ENCODE assay signal across 12 cellular contexts in genomic region chr11:46075168-46075567, GRCh38. TPM values are rescaled to one million over a fixed set of nuclear protein-coding genes. Genes with fewer than 3 reads are reported as not detected.
DNase-seq lines count a peak whose midpoint lies in the region; ATAC-seq and TF ChIP-seq lines count a peak whose summit lies in the region.
"Had no signal": no experiment of that assay in that cellular context is flagged by ENCODE, and none has a peak within 500 bp of the region (broad histone marks: within the 10 kb centered on the region; RNA-seq: fewer than 3 reads in every experiment).

No MANE protein-coding gene starts in this region.

- no peak overlapping the region for H2BK15ac ChIP-seq in mesendoderm (replicated peaks; ENCODE audit: low read depth)

- no peak overlapping the region for H3K56ac ChIP-seq in mesendoderm (ENCODE audit: low read length)

- no peaks in the 10 kb centered on the region for H3K27me3 ChIP-seq in mesendoderm (ENCODE audit: insufficient read depth, low read length, poor library complexity)
- H3K27me3 ChIP-seq in CD8-positive, alpha-beta memory T cell (ENCODE audit: insufficient read depth, low read length, poor library complexity, severe bottlenecking), result no peaks in the 10 kb centered on the region
- H3K27me3 ChIP-seq: ascending aorta, transverse colon had no signal

- peaks cover 18% of the 10 kb centered on the region for H3K4me1 Mint-ChIP-seq in chondrocyte (ENCODE audit: low read depth)
- peaks cover 8% of the 10 kb centered on the region for H3K4me1 Mint-ChIP-seq in activated CD8-positive, alpha-beta memory T cell treated with anti-CD3 and anti-CD28 coated beads, Interleukin-2, amount 10 ng/mL, durations not matched to agents 7 days and 5 days
- H3K4me1 Mint-ChIP-seq in CD8-positive, alpha-beta memory T cell, result peaks cover 6 to 8% (median 8%) of the 10 kb centered on the region in 3 donors

- no peaks in the 10 kb centered on the region for H3K79me1 ChIP-seq in mesendoderm (ENCODE audit: low read length)

- ATAC-seq in activated CD8-positive, alpha-beta memory T cell treated with anti-CD3 and anti-CD28 coated beads, Interleukin-2, amount 10 ng/mL, durations not matched to agents 7 days and 5 days, result no peak

- H3K4me3 Mint-ChIP-seq in chondrocyte (ENCODE audit: unreplicated experiment), result no peak overlapping the region
- H3K4me3 Mint-ChIP-seq in activated CD8-positive, alpha-beta memory T cell treated with anti-CD3 and anti-CD28 coated beads, Interleukin-2, amount 10 ng/mL, durations not matched to agents 7 days and 5 days, result no peak overlapping the region
- H3K4me3 Mint-ChIP-seq in CD8-positive, alpha-beta memory T cell, result no peak overlapping the region
- H3K4me3 Mint-ChIP-seq: CD4-positive, alpha-beta memory T cell had no signal

- TF ChIP-seq CTCF in chondrocyte (IDR thresholded peaks at IDR 0.05) (no peak), coronary artery (IDR thresholded peaks at IDR 0.05) (no peak)

- H3K4me1 ChIP-seq in mesendoderm (ENCODE audit: control insufficient read depth, low read depth, low read length), result no peaks in the 10 kb centered on the region
- no peaks in the 10 kb centered on the region for H3K4me1 ChIP-seq in CD8-positive, alpha-beta memory T cell (ENCODE audit: insufficient read depth, low read length)
- H3K4me1 ChIP-seq: ascending aorta, transverse colon had no signal

- no peaks in the 10 kb centered on the region for H3K9me3 ChIP-seq in CD8-positive, alpha-beta memory T cell (ENCODE audit: low read length)
- H3K9me3 ChIP-seq: ascending aorta, transverse colon had no signal

- intact Hi-C loops in posterior vena cava (cut with DNase I), result no loop called here

- H3K79me2 ChIP-seq in mesendoderm (ENCODE audit: control insufficient read depth, insufficient read depth, low read length), result no peaks in the 10 kb centered on the region

- POLR2A ChIA-PET in CD8-positive, alpha-beta memory T cell (lab: Charles Lee), result no interaction called here

- no peak overlapping the region for H2BK5ac ChIP-seq in mesendoderm (ENCODE audit: low read length)

- no peak overlapping the region for H3K23ac ChIP-seq in mesendoderm (ENCODE audit: low read length)

- no CpG with 5 or more reads among the region's 5 CpGs for WGBS in mesendoderm (ENCODE audit: extremely low coverage, insufficient coverage, low lambda C conversion rate)

- no peaks in the 10 kb centered on the region for H3K27me3 Mint-ChIP-seq in chondrocyte (ENCODE audit: low read depth)
- H3K27me3 Mint-ChIP-seq in activated CD8-positive, alpha-beta memory T cell treated with anti-CD3 and anti-CD28 coated beads, Interleukin-2, amount 10 ng/mL, durations not matched to agents 7 days and 5 days, result no peaks in the 10 kb centered on the region
- H3K27me3 Mint-ChIP-seq in CD8-positive, alpha-beta memory T cell, result no peaks in the 10 kb centered on the region
- H3K27me3 Mint-ChIP-seq: CD4-positive, alpha-beta memory T cell had no signal

- H3K4me3 ChIP-seq in mesendoderm (ENCODE audit: low read length) (no peak overlapping the region), coronary artery (no peak overlapping the region)
- no peak overlapping the region for H3K4me3 ChIP-seq in CD8-positive, alpha-beta memory T cell (ENCODE audit: low read length)
- H3K4me3 ChIP-seq: ascending aorta, transverse colon had no signal

- peak overlapping the region; percentile 28 for H3K27ac Mint-ChIP-seq in chondrocyte (ENCODE audit: unreplicated experiment)
- H3K27ac Mint-ChIP-seq in activated CD8-positive, alpha-beta memory T cell treated with anti-CD3 and anti-CD28 coated beads, Interleukin-2, amount 10 ng/mL, durations not matched to agents 7 days and 5 days, result no peak overlapping the region
- H3K27ac Mint-ChIP-seq in CD8-positive, alpha-beta memory T cell, result peak overlapping the region in 1 of 8 donors; percentile 4

- no peak overlapping the region for H3K18ac ChIP-seq in mesendoderm (ENCODE audit: low read length)

- no peak overlapping the region for H4K5ac ChIP-seq in mesendoderm (ENCODE audit: low read length)

- no peak overlapping the region for H3K4me2 ChIP-seq in mesendoderm (ENCODE audit: low read length)

- CTCF ChIA-PET in activated CD8-positive, alpha-beta memory T cell treated with anti-CD3 and anti-CD28 coated beads, Interleukin-2, amount 10 ng/mL, durations not matched to agents 7 days and 5 days (lab: Charles Lee), result interaction anchor here (1.4 to 1.7 kb wide), 2 partner anchors 110 to 126 kb away, joined by 3 to 4 read pairs; no protein-coding TSS in a partner anchor
- CTCF ChIA-PET in CD8-positive, alpha-beta memory T cell (lab: Charles Lee), result no interaction called here

- H2BK120ac ChIP-seq in mesendoderm (ENCODE audit: low read depth, low read length), result no peak overlapping the region

- H4K8ac ChIP-seq in mesendoderm (ENCODE audit: low read depth, low read length), result no peak overlapping the region

- no peak overlapping the region for H3K4ac ChIP-seq in mesendoderm (ENCODE audit: low read depth, low read length)

- no peak overlapping the region for H3K9ac ChIP-seq in mesendoderm (ENCODE audit: low read length)

- DNase-seq in EH (ENCODE audit: low read depth) (peak; percentile 45), M059J (ENCODE audit: low read depth) (peak; percentile 72), chondrocyte (ENCODE audit: low spot score) (no peak), mesendoderm (peak; percentile 51), coronary artery (ENCODE audit: low spot score) (no peak), posterior vena cava (ENCODE audit: low spot score) (no peak)
- no peak for DNase-seq in activated CD8-positive, alpha-beta memory T cell treated with anti-CD3 and anti-CD28 coated beads, Interleukin-2, amount 10 ng/mL, durations not matched to agents 7 days and 5 days
- DNase-seq in CD8-positive, alpha-beta memory T cell, result no peak
- DNase-seq: CD4-positive, alpha-beta memory T cell; T-helper 2 cell; transverse colon had no signal

- no peak overlapping the region for H3K27ac ChIP-seq in mesendoderm (ENCODE audit: low read depth, low read length)
- no peak overlapping the region for H3K27ac ChIP-seq in coronary artery
- no peak overlapping the region for H3K27ac ChIP-seq in CD8-positive, alpha-beta memory T cell (ENCODE audit: low read depth, low read length)
- H3K27ac ChIP-seq: ascending aorta, transverse colon had no signal

- no peak overlapping the region for H2AK5ac ChIP-seq in mesendoderm (ENCODE audit: low read length)

- H3K36me3 ChIP-seq in mesendoderm (ENCODE audit: control insufficient read depth, insufficient read depth, low read length), result no peaks in the 10 kb centered on the region
- H3K36me3 ChIP-seq in CD8-positive, alpha-beta memory T cell (ENCODE audit: insufficient read depth, low read length), result peaks cover 7% of the 10 kb centered on the region

- H3K9me3 Mint-ChIP-seq in chondrocyte (ENCODE audit: low read depth), result no peaks in the 10 kb centered on the region
- H3K9me3 Mint-ChIP-seq in activated CD8-positive, alpha-beta memory T cell treated with anti-CD3 and anti-CD28 coated beads, Interleukin-2, amount 10 ng/mL, durations not matched to agents 7 days and 5 days (ENCODE audit: low read depth), result no peaks in the 10 kb centered on the region
- no peaks in the 10 kb centered on the region for H3K9me3 Mint-ChIP-seq in CD8-positive, alpha-beta memory T cell
- H3K9me3 Mint-ChIP-seq: CD4-positive, alpha-beta memory T cell had no signal

- peaks cover 6% of the 10 kb centered on the region for H3K36me3 Mint-ChIP-seq in chondrocyte (ENCODE audit: low read depth)
- H3K36me3 Mint-ChIP-seq in activated CD8-positive, alpha-beta memory T cell treated with anti-CD3 and anti-CD28 coated beads, Interleukin-2, amount 10 ng/mL, durations not matched to agents 7 days and 5 days, result peaks cover 10% of the 10 kb centered on the region
- H3K36me3 Mint-ChIP-seq in CD8-positive, alpha-beta memory T cell, result peaks cover 7 to 64% (median 18%) of the 10 kb centered on the region in 3 donors

RNA-seq across cellular contexts. Expression of gene PHF21A, which starts 46.1 kb away (rescaled TPM):
- 10.6 and 19.7 TPM in 2 replicates for total RNA-seq in M059J (2014; rRNA removed; shearing (Covaris generic))
- total RNA-seq in chondrocyte (35.9 to 40.7 TPM (median 36.2 TPM) in 3 replicates), posterior vena cava (10 to 100 TPM; 40.2 to 54.0 TPM)
- polyA plus RNA-seq in mesendoderm (2013, experiment 1 of 2), result 13.0 TPM
- 14.0 TPM for polyA plus RNA-seq in mesendoderm (2013, experiment 2 of 2)
- 10 to 100 TPM; 34.6 to 39.7 TPM for total RNA-seq in activated CD8-positive, alpha-beta memory T cell treated with anti-CD3 and anti-CD28 coated beads, Interleukin-2, amount 10 ng/mL, durations not matched to agents 7 days and 5 days
- total RNA-seq in CD8-positive, alpha-beta memory T cell, result 10 to 100 TPM; 30.5 to 33.5 TPM
- polyA plus RNA-seq in CD8-positive, alpha-beta memory T cell, result 14.1 TPM

Comparison
In these comparisons a context has a peak if more than half of its experiments do, and no peak if none do; other contexts are left out.
1. DNase-seq: peak in EH (single experiment), M059J (single experiment) and mesendoderm (single experiment); none in chondrocyte (single experiment), coronary artery (single experiment), posterior vena cava (single experiment), activated CD8-positive, alpha-beta memory T cell treated with anti-CD3 and anti-CD28 coated beads, Interleukin-2, amount 10 ng/mL, durations not matched to agents 7 days and 5 days (single experiment) and CD8-positive, alpha-beta memory T cell (0 of 5).